In genomic region chr16:24701521-24701951, GRCh38 we compare ENCODE assay signal across 3 cellular contexts.
TF ChIP-seq lines count a peak whose summit lies in the region.

No MANE protein-coding gene starts in this region.

TF ChIP-seq in liver, 16 proteins besides CTCF, POLR2A, EP300 and RAD21:
- no peak for TF ChIP-seq HNF4G (IDR thresholded peaks at IDR 0.05)
- TF ChIP-seq GABPA (IDR thresholded peaks at IDR 0.05 in 1 of 2, conservative IDR thresholded peaks at IDR 0.05 in 1 of 2), result no peak
- TF ChIP-seq NR2F2 (IDR thresholded peaks at IDR 0.05), result peak; percentile 9
- TF ChIP-seq SP1 (IDR thresholded peaks at IDR 0.05), result no peak
- peak in 1 of 2 donors; percentile 19 for TF ChIP-seq JUND (IDR thresholded peaks at IDR 0.05)
- peak; percentile 11 to 17 for TF ChIP-seq HNF4A (conservative IDR thresholded peaks at IDR 0.05)

TF ChIP-seq in HepG2, 621 proteins besides CTCF, POLR2A, EP300 and RAD21:
- TF ChIP-seq PAF1 (CRISPR knock-in tag; IDR thresholded peaks at IDR 0.05), result no peak
- TF ChIP-seq ATF1 (CRISPR knock-in tag; IDR thresholded peaks at IDR 0.05), result no peak
- no peak for TF ChIP-seq ARID5B (CRISPR knock-in tag; IDR thresholded peaks at IDR 0.05)
- no peak for TF ChIP-seq EED (CRISPR knock-in tag; IDR thresholded peaks at IDR 0.05)
- no peak for TF ChIP-seq SKI (IDR thresholded peaks at IDR 0.05; ENCODE audit: partially characterized antibody)

TF ChIP-seq in endothelial cell of umbilical vein, 7 proteins besides CTCF, POLR2A, EP300 and RAD21:
- no peak for TF ChIP-seq JUN (IDR thresholded peaks at IDR 0.05; ENCODE audit: borderline replicate concordance, insufficient read depth, insufficient read length, low read depth)
- TF ChIP-seq FOS (IDR thresholded peaks at IDR 0.05; ENCODE audit: borderline replicate concordance, insufficient read depth, low read length), result peak; percentile 25
- TF ChIP-seq POLR2AphosphoS5 (IDR thresholded peaks at IDR 0.05; ENCODE audit: insufficient read depth, low read depth, low read length), result no peak
- TF ChIP-seq MYC (IDR thresholded peaks at IDR 0.05; ENCODE audit: low read depth, low read length), result no peak
- TF ChIP-seq GATA2 (IDR thresholded peaks at IDR 0.05; ENCODE audit: insufficient read depth, insufficient read length, low read depth, low read length), result peak; percentile 42
